ENCODE assay signal across 17 cellular contexts in genomic region chr2:2875831-2876230, GRCh38.
"Had no signal": no experiment of that assay in that cellular context is flagged by ENCODE, and none has a peak within 500 bp of the region (broad histone marks: within the 10 kb centered on the region; RNA-seq: fewer than 3 reads in every experiment).

No MANE protein-coding gene starts in this region.

- H3K27ac ChIP-seq: pancreas, thoracic aorta, transverse colon, upper lobe of right lung, uterus had no signal

- H3K9me3 ChIP-seq: pancreas, thoracic aorta, transverse colon, upper lobe of right lung, uterus had no signal

- H3K4me1 ChIP-seq: pancreas, transverse colon, upper lobe of right lung, uterus had no signal

- H3K27ac Mint-ChIP-seq: dendritic cell treated with granulocyte-macrophage colony-stimulating factor and Interleukin-4, amounts not matched to agents 40 ng/mL and 50 ng/mL, for 4 days; naive thymus-derived CD8-positive, alpha-beta T cell; stimulated activated naive B cell treated with anti-CD40 and anti-IgM and Interleukin-4, amounts not matched to agents 10 μg/mL and 1 μg/mL and 100 μg/mL, for 72 hours; stimulated activated naive CD8-positive, alpha-beta T cell treated with anti-CD3 and anti-CD28 coated beads, Interleukin-15, Interleukin-2, amounts not matched to agents 100 ng/mL and 50 ng/mL, for 24 hours had no signal

- H3K4me3 ChIP-seq: pancreas, thoracic aorta, transverse colon, upper lobe of right lung, uterus had no signal

- H3K27me3 Mint-ChIP-seq: dendritic cell treated with granulocyte-macrophage colony-stimulating factor and Interleukin-4, amounts not matched to agents 40 ng/mL and 50 ng/mL, for 4 days; naive thymus-derived CD8-positive, alpha-beta T cell; stimulated activated naive B cell treated with anti-CD40 and anti-IgM and Interleukin-4, amounts not matched to agents 10 μg/mL and 1 μg/mL and 100 μg/mL, for 72 hours; stimulated activated naive CD8-positive, alpha-beta T cell treated with anti-CD3 and anti-CD28 coated beads, Interleukin-15, Interleukin-2, amounts not matched to agents 100 ng/mL and 50 ng/mL, for 24 hours had no signal

- H3K36me3 Mint-ChIP-seq: naive thymus-derived CD8-positive, alpha-beta T cell; stimulated activated naive B cell treated with anti-CD40 and anti-IgM and Interleukin-4, amounts not matched to agents 10 μg/mL and 1 μg/mL and 100 μg/mL, for 72 hours had no signal

- H3K36me3 ChIP-seq: pancreas, thoracic aorta, transverse colon, upper lobe of right lung, uterus had no signal

- H3K9me3 Mint-ChIP-seq: dendritic cell treated with granulocyte-macrophage colony-stimulating factor and Interleukin-4, amounts not matched to agents 40 ng/mL and 50 ng/mL, for 4 days; naive thymus-derived CD8-positive, alpha-beta T cell; stimulated activated naive CD8-positive, alpha-beta T cell treated with anti-CD3 and anti-CD28 coated beads, Interleukin-15, Interleukin-2, amounts not matched to agents 100 ng/mL and 50 ng/mL, for 24 hours had no signal

- H3K27me3 ChIP-seq: pancreas, transverse colon, upper lobe of right lung, uterus had no signal

- DNase-seq: cerebellar nuclear complex; effector memory CD4-positive, alpha-beta T cell; kidney; mesendoderm; naive thymus-derived CD8-positive, alpha-beta T cell; occipital lobe; pancreas; small intestine; stimulated activated CD4-positive, alpha-beta T cell treated with anti-CD3 and anti-CD28 coated beads, Interleukin-15, amount 100 ng/mL, for 24 hours; stimulated activated CD4-positive, alpha-beta T cell treated with anti-CD3 and anti-CD28 coated beads, Interleukin-2, amount 100 ng/mL, for 48 hours; stimulated activated naive B cell treated with anti-CD40 and anti-IgM and Interleukin-4, amounts not matched to agents 10 μg/mL and 1 μg/mL and 100 μg/mL, for 72 hours; transverse colon; upper lobe of right lung; uterus had no signal

- H3K4me3 Mint-ChIP-seq: dendritic cell treated with granulocyte-macrophage colony-stimulating factor and Interleukin-4, amounts not matched to agents 40 ng/mL and 50 ng/mL, for 4 days; naive thymus-derived CD8-positive, alpha-beta T cell; stimulated activated naive B cell treated with anti-CD40 and anti-IgM and Interleukin-4, amounts not matched to agents 10 μg/mL and 1 μg/mL and 100 μg/mL, for 72 hours; stimulated activated naive CD8-positive, alpha-beta T cell treated with anti-CD3 and anti-CD28 coated beads, Interleukin-15, Interleukin-2, amounts not matched to agents 100 ng/mL and 50 ng/mL, for 24 hours had no signal
